10 cellular contexts compared by ENCODE assay signal in genomic region chr1:196827860-196828259, GRCh38. TPM values are rescaled to one million over a fixed set of nuclear protein-coding genes. Genes with fewer than 3 reads are reported as not detected.
DNase-seq lines count a peak whose midpoint lies in the region; ATAC-seq and TF ChIP-seq lines count a peak whose summit lies in the region.
"Not testable (repeated sequence)": the region's sequence is repeated elsewhere in the genome, so short reads cannot be mapped to it uniquely, and the experiment has no call there.
"Had no signal": no experiment of that assay in that cellular context is flagged by ENCODE, and none has a peak within 500 bp of the region (broad histone marks: within the 10 kb centered on the region; RNA-seq: fewer than 3 reads in every experiment).

No MANE protein-coding gene starts in this region.

- peak; percentile 92 for ATAC-seq in GM19351 (IDR thresholded peaks at IDR 0.05; ENCODE audit: unreplicated experiment)
- peak; percentile 97 for ATAC-seq in HG02981 (IDR thresholded peaks at IDR 0.05; ENCODE audit: unreplicated experiment)

- not testable (repeated sequence) for TF ChIP-seq POLR2A in NB4 (IDR thresholded peaks at IDR 0.05; ENCODE audit: extremely low read depth, insufficient read length)

- in situ Hi-C loops in Caki2 (cut with HindIII; ENCODE audit: low pct_unique_long_range_greater_than_20kb, low sequenced_read_pairs); astrocyte of the cerebellum (cut with HindIII; ENCODE audit: low sequenced_read_pairs): not testable (repeated sequence)

- DNase-seq in Caki2 (ENCODE audit: low read depth) (peak; percentile 0), NB4 (ENCODE audit: low read depth) (peak; percentile 50), OCI-M1 (lab: John Stamatoyannopoulos, UW) (peak; percentile 85), astrocyte of the cerebellum (ENCODE audit: low read depth) (peak; percentile 16), glomerular visceral epithelial cell (ENCODE audit: extremely low spot score) (peak; percentile 48), renal cortical epithelial cell (ENCODE audit: low read depth) (peak; percentile 51)

- TF ChIP-seq CTCF in NB4 (IDR thresholded peaks at IDR 0.05; ENCODE audit: low read depth, low read length) = not testable (repeated sequence)
- TF ChIP-seq CTCF in astrocyte of the cerebellum (IDR thresholded peaks at IDR 0.05; ENCODE audit: low read depth, low read length, missing control alignments) = peak; percentile 21

- H3K4me3 ChIP-seq in NB4 (ENCODE audit: low read depth, low read length); astrocyte of the cerebellum (ENCODE audit: low read depth, low read length): not testable (repeated sequence)

RNA-seq across cellular contexts. Expression of gene CFHR1, which starts 8.3 kb away (rescaled TPM):
- 1.0 TPM in 1 of 2 replicates, not detected in the other for total RNA-seq in Caki2 (2014; rRNA removed; shearing (Covaris generic); ENCODE audit: low replicate concordance)
- total RNA-seq in renal cortical epithelial cell = not detected in 2 replicates
- total RNA-seq: left colon had no signal

RNA-seq across cellular contexts. Expression of gene CFHR3, which starts 53.2 kb away (rescaled TPM):
- not detected in 2 replicates for total RNA-seq in Caki2 (2014; rRNA removed; shearing (Covaris generic); ENCODE audit: low replicate concordance)
- total RNA-seq in renal cortical epithelial cell = not detected in 2 replicates
- total RNA-seq: left colon had no signal

RNA-seq across cellular contexts. Expression of gene CFHR4, which starts 60.0 kb away (rescaled TPM):
- total RNA-seq in Caki2 (2014; rRNA removed; shearing (Covaris generic); ENCODE audit: low replicate concordance) = not detected in 2 replicates
- total RNA-seq in renal cortical epithelial cell = not detected in 2 replicates
- total RNA-seq: left colon, skeletal muscle tissue had no signal

Comparison
In these comparisons a context has a peak if more than half of its experiments do, and no peak if none do; other contexts are left out.
1. DNase-seq: peak in every context shown above with its lines; median percentile 85 in OCI-M1; 51 in renal cortical epithelial cell; 50 in NB4; 48 in glomerular visceral epithelial cell; 16 in astrocyte of the cerebellum; 0 in Caki2.